Comparison of ENCODE assay signal across 33 cellular contexts in the genomic region with DNA sequence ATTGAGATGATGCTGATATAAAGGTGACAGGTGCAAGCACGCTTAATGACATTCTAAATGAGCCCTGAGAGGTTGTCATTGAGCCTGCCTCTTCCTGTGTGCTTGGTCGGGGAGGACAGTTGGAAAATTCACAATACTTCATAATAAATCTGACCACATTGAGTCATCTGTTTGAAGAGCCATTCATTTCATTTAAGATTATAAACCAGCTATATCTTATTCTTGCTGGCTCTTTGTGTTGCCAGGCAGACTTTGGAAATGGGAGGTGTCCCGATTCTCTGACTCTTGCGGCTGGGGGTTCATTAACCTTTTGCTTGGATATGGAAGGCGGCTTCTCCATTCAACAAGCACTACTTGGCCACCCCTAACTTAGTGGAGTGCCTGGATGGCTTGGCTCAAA.
DNase-seq lines count a peak whose midpoint lies in the region; ATAC-seq and TF ChIP-seq lines count a peak whose summit lies in the region.
"Had no signal": no experiment of that assay in that cellular context is flagged by ENCODE, and none has a peak within 500 bp of the region (broad histone marks: within the 10 kb centered on the region; RNA-seq: fewer than 3 reads in every experiment).

No MANE protein-coding gene starts in this region.

- TF ChIP-seq RAD21 in neural cell (conservative IDR thresholded peaks at IDR 0.05) = no peak

- H3K4me1 ChIP-seq in PC-3 (ENCODE audit: insufficient read depth, low read length) = peaks cover 57% of the 10 kb centered on the region
- H3K4me1 ChIP-seq: gastroesophageal sphincter, parathyroid adenoma, Peyer's patch, right atrium auricular region had no signal

- H3F3A ChIP-seq in PC-3 (ENCODE audit: low read length, unreplicated experiment) (peaks cover 11% of the 10 kb centered on the region), neural cell (ENCODE audit: insufficient read depth, low read length, poor library complexity, severe bottlenecking) (no peaks in the 10 kb centered on the region)

- BruUV-seq in PC-3 (replicated peaks; lab: Mats Ljungman, UMichigan) = no TSS peak

- H3K9me2 ChIP-seq in PC-3 (replicated peaks; ENCODE audit: low read length) = no peaks in the 10 kb centered on the region
- no peaks in the 10 kb centered on the region for H3K9me2 ChIP-seq in neural cell (ENCODE audit: insufficient read depth, low read length)

- no peaks in the 10 kb centered on the region for H3K79me2 ChIP-seq in PC-3 (ENCODE audit: low read length)
- H3K79me2 ChIP-seq in neural cell (replicated peaks; ENCODE audit: insufficient read depth, low read length) = no peaks in the 10 kb centered on the region
- H3K79me2 ChIP-seq: hepatocyte, parathyroid adenoma had no signal

- peaks cover 10% of the 10 kb centered on the region; the same call in 1 of the 2 replicates for H3K36me3 Mint-ChIP-seq in HFFc6 (ENCODE audit: low read depth)
- H3K36me3 Mint-ChIP-seq in naive thymus-derived CD8-positive, alpha-beta T cell = no peaks in the 10 kb centered on the region
- H3K36me3 Mint-ChIP-seq: CD14-positive monocyte had no signal

- POLR2A ChIA-PET in PC-3 (lab: Charles Lee; ENCODE audit: unreplicated experiment) = interaction anchor here (0.6 kb wide), 2 partner anchors 159 to 274 kb away, joined by 3 to 4 read pairs; no protein-coding TSS in a partner anchor
- POLR2A ChIA-PET in naive thymus-derived CD8-positive, alpha-beta T cell (lab: Charles Lee) = no interaction called here

- DNase-seq in NCI-H1436 (lab: John Stamatoyannopoulos, UW) (peak; percentile 3), NCI-H1436 treated with DMSO at 0.1 percent for 48 hours (lab: John Stamatoyannopoulos, UW) (no peak), HFFc6 (peak; percentile 13), PC-3 (peak; percentile 77), SIG-M5 (lab: John Stamatoyannopoulos, UW) (no peak)
- no peak for DNase-seq in naive thymus-derived CD8-positive, alpha-beta T cell
- DNase-seq: 8988T; activated CD4-positive, alpha-beta T cell treated with anti-CD3 and anti-CD28 coated beads for 4 hours; activated naive CD4-positive, alpha-beta T cell treated with anti-CD3 and anti-CD28 coated beads, Interleukin-2, amount 50 U/mL, for 16 hours; amniotic stem cell; EL; GOT3; KBM-7; MM.1S; NCI-H2107; NCI-H524; Peyer's patch; SHP77 treated with DMSO at 0.1 percent for 48 hours; stimulated activated naive CD4-positive, alpha-beta T cell; T-helper 9 cell had no signal

- no peak for TF ChIP-seq CTCF in HFFc6 (IDR thresholded peaks at IDR 0.05)
- TF ChIP-seq CTCF in PC-3 (conservative IDR thresholded peaks at IDR 0.05; ENCODE audit: low read depth, low read length) = no peak
- TF ChIP-seq CTCF in neural cell (IDR thresholded peaks at IDR 0.05; ENCODE audit: poor library complexity, severe bottlenecking) = no peak

- H3K4me3 ChIP-seq in PC-3 (ENCODE audit: low read length) = 0 out of 2 replicates have a peak overlapping the region, but pooled peaks have one; percentile 31
- no peak overlapping the region for H3K4me3 ChIP-seq in neural cell (ENCODE audit: low read length)
- H3K4me3 ChIP-seq: gastroesophageal sphincter, hepatocyte, Peyer's patch, right atrium auricular region, smooth muscle cell had no signal

- peaks cover 47% of the 10 kb centered on the region for H3K4me1 Mint-ChIP-seq in HFFc6 (ENCODE audit: low read depth)
- H3K4me1 Mint-ChIP-seq in naive thymus-derived CD8-positive, alpha-beta T cell = no peaks in the 10 kb centered on the region
- H3K4me1 Mint-ChIP-seq: neural crest cell had no signal

- H3K27me3 Mint-ChIP-seq in HFFc6 (ENCODE audit: insufficient read depth) = peaks cover 2% of the 10 kb centered on the region; the same call in 1 of the 2 replicates
- H3K27me3 Mint-ChIP-seq in naive thymus-derived CD8-positive, alpha-beta T cell = peaks cover 0 to 3% (median 3%) of the 10 kb centered on the region in 5 donors
- H3K27me3 Mint-ChIP-seq: type B pancreatic cell had no signal

- CTCF ChIA-PET in PC-3 (lab: Charles Lee) = no interaction called here

- no peak overlapping the region for H2AFZ ChIP-seq in PC-3 (ENCODE audit: low read length)
- no peak overlapping the region for H2AFZ ChIP-seq in neural cell (ENCODE audit: low read depth, low read length)
- H2AFZ ChIP-seq: hepatocyte, parathyroid adenoma had no signal

- ATAC-seq in PC-3 = peak; percentile 67
- no peak for ATAC-seq in GM18861 (IDR thresholded peaks at IDR 0.05; ENCODE audit: unreplicated experiment)
- ATAC-seq in naive thymus-derived CD8-positive, alpha-beta T cell = no peak
- ATAC-seq: gastroesophageal sphincter, left lobe of liver had no signal

- H3K4me3 Mint-ChIP-seq in HFFc6 = no peak overlapping the region
- H3K4me3 Mint-ChIP-seq in naive thymus-derived CD8-positive, alpha-beta T cell = no peak overlapping the region
- H3K4me3 Mint-ChIP-seq: CD14-positive monocyte, neural crest cell, type B pancreatic cell had no signal

- H3K27ac ChIP-seq in PC-3 (ENCODE audit: low read length) (peak overlapping the region; percentile 60), neural cell (ENCODE audit: low read length) (no peak overlapping the region)
- H3K27ac ChIP-seq: gastroesophageal sphincter, hepatocyte, parathyroid adenoma, Peyer's patch, right atrium auricular region, VCaP had no signal

- peaks cover 4% of the 10 kb centered on the region; the same call in 1 of the 2 replicates for H3K9me3 Mint-ChIP-seq in HFFc6
- no peaks in the 10 kb centered on the region for H3K9me3 Mint-ChIP-seq in naive thymus-derived CD8-positive, alpha-beta T cell
- H3K9me3 Mint-ChIP-seq: activated T-helper 2 cell treated with anti-CD3 and anti-CD28 coated beads, Interferon-gamma antibody, Interleukin-2, Interleukin-4, amounts not matched to agents 10 μg/mL and 5 μg/mL and 100 μg/mL, durations not matched to agents 14 hours and 24 hours and 36 hours had no signal

- H3K27me3 ChIP-seq in PC-3 (ENCODE audit: low read length) (no peaks in the 10 kb centered on the region), neural cell (ENCODE audit: insufficient read depth, low read depth, low read length) (no peaks in the 10 kb centered on the region)
- H3K27me3 ChIP-seq: gastroesophageal sphincter, hepatocyte, Peyer's patch, right atrium auricular region had no signal

- no peaks in the 10 kb centered on the region for H3K9me3 ChIP-seq in PC-3 (ENCODE audit: low read length)
- no peaks in the 10 kb centered on the region for H3K9me3 ChIP-seq in neural cell (ENCODE audit: low read length)
- H3K9me3 ChIP-seq: gastroesophageal sphincter, Peyer's patch, right atrium auricular region had no signal

- no peaks in the 10 kb centered on the region for H4K20me1 ChIP-seq in PC-3 (ENCODE audit: low read length)
- H4K20me1 ChIP-seq in neural cell (ENCODE audit: insufficient read depth) = no peaks in the 10 kb centered on the region

- no peak overlapping the region for H3K27ac Mint-ChIP-seq in HFFc6
- no peak overlapping the region for H3K27ac Mint-ChIP-seq in naive thymus-derived CD8-positive, alpha-beta T cell
- H3K27ac Mint-ChIP-seq: activated T-helper 2 cell treated with anti-CD3 and anti-CD28 coated beads, Interferon-gamma antibody, Interleukin-2, Interleukin-4, amounts not matched to agents 10 μg/mL and 5 μg/mL and 100 μg/mL, durations not matched to agents 14 hours and 24 hours and 36 hours; CD14-positive monocyte; type B pancreatic cell had no signal

- H3K4me2 ChIP-seq in PC-3 (ENCODE audit: low read length) = peak overlapping the region; percentile 61
- H3K4me2 ChIP-seq in neural cell (ENCODE audit: low read length) = no peak overlapping the region
- H3K4me2 ChIP-seq: hepatocyte, smooth muscle cell had no signal

- TF ChIP-seq EP300 in neural cell (conservative IDR thresholded peaks at IDR 0.05; ENCODE audit: poor library complexity, severe bottlenecking) = peak; percentile 47

- H3K36me3 ChIP-seq in PC-3 (ENCODE audit: low read depth, low read length) = no peaks in the 10 kb centered on the region
- no peaks in the 10 kb centered on the region for H3K36me3 ChIP-seq in neural cell (ENCODE audit: insufficient read depth, low read length)
- H3K36me3 ChIP-seq: gastroesophageal sphincter, Peyer's patch, right atrium auricular region had no signal

- intact Hi-C loops in PC-3 (cut with micrococcal nuclease) = loop anchor here (5.0 to 10.0 kb wide), 2 partner anchors 80 to 293 kb away; a partner anchor contains a TSS

- H3K9ac ChIP-seq in PC-3 (ENCODE audit: low read length) (0 out of 2 replicates have a peak overlapping the region, but pooled peaks have one; percentile 20), neural cell (ENCODE audit: low read length) (no peak overlapping the region)
- H3K9ac ChIP-seq: parathyroid adenoma had no signal

TF ChIP-seq in neural cell, 6 proteins besides CTCF, POLR2A, EP300 and RAD21:
- TF ChIP-seq MXI1 (conservative IDR thresholded peaks at IDR 0.05; ENCODE audit: poor library complexity, severe bottlenecking) (no peak), SMC3 (conservative IDR thresholded peaks at IDR 0.05; ENCODE audit: poor library complexity) (no peak), POLR2AphosphoS5 (IDR thresholded peaks at IDR 0.05) (no peak), TAF1 (IDR thresholded peaks at IDR 0.05; ENCODE audit: low read depth) (no peak), EZH2 (IDR thresholded peaks at IDR 0.05; ENCODE audit: borderline replicate concordance, insufficient read depth, low read length, poor library complexity, severe bottlenecking) (no peak)
- TF ChIP-seq, protein P1, sequence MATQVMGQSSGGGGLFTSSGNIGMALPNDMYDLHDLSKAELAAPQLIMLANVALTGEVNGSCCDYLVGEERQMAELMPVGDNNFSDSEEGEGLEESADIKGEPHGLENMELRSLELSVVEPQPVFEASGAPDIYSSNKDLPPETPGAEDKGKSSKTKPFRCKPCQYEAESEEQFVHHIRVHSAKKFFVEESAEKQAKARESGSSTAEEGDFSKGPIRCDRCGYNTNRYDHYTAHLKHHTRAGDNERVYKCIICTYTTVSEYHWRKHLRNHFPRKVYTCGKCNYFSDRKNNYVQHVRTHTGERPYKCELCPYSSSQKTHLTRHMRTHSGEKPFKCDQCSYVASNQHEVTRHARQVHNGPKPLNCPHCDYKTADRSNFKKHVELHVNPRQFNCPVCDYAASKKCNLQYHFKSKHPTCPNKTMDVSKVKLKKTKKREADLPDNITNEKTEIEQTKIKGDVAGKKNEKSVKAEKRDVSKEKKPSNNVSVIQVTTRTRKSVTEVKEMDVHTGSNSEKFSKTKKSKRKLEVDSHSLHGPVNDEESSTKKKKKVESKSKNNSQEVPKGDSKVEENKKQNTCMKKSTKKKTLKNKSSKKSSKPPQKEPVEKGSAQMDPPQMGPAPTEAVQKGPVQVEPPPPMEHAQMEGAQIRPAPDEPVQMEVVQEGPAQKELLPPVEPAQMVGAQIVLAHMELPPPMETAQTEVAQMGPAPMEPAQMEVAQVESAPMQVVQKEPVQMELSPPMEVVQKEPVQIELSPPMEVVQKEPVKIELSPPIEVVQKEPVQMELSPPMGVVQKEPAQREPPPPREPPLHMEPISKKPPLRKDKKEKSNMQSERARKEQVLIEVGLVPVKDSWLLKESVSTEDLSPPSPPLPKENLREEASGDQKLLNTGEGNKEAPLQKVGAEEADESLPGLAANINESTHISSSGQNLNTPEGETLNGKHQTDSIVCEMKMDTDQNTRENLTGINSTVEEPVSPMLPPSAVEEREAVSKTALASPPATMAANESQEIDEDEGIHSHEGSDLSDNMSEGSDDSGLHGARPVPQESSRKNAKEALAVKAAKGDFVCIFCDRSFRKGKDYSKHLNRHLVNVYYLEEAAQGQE (IDR thresholded peaks at IDR 0.05; ENCODE audit: borderline replicate concordance) = no peak

Comparison
In these comparisons a context has a peak if more than half of its experiments do, and no peak if none do; other contexts are left out.
1. DNase-seq: peak in NCI-H1436 (single experiment), HFFc6 (single experiment) and PC-3 (single experiment); none in NCI-H1436 treated with DMSO at 0.1 percent for 48 hours (single experiment), SIG-M5 (single experiment) and naive thymus-derived CD8-positive, alpha-beta T cell (0 of 10).